8 cellular contexts compared by ENCODE assay signal in genomic region chr15:76335851-76336253, GRCh38. TPM values are rescaled to one million over a fixed set of nuclear protein-coding genes. Genes with fewer than 3 reads are reported as not detected.
DNase-seq lines count a peak whose midpoint lies in the region; ATAC-seq and TF ChIP-seq lines count a peak whose summit lies in the region.

No MANE protein-coding gene starts in this region.

- no peaks in the 10 kb centered on the region for H3K9me3 ChIP-seq in CD4-positive, alpha-beta T cell (ENCODE audit: control insufficient read depth, low read length)
- H3K9me3 ChIP-seq in HEK293 (ENCODE audit: control insufficient read depth, insufficient read depth, low read depth, low read length) = no peaks in the 10 kb centered on the region
- H3K9me3 ChIP-seq in lower lobe of right lung = no peaks in the 10 kb centered on the region
- no peaks in the 10 kb centered on the region for H3K9me3 ChIP-seq in right cardiac atrium (ENCODE audit: control insufficient read depth, low read length)

- 10% methylated on average over 11 of the region's 11 CpGs for WGBS in right cardiac atrium

- H3K27ac ChIP-seq in CD4-positive, alpha-beta T cell (ENCODE audit: low read depth, low read length) = no peak overlapping the region
- H3K27ac ChIP-seq in HEK293 (ENCODE audit: extremely low read depth, low read depth, low read length) (peak overlapping the region; percentile 81), lower lobe of right lung (no peak overlapping the region), right cardiac atrium (ENCODE audit: low read length) (no peak overlapping the region)

- ATAC-seq in CD4-positive, alpha-beta T cell (ENCODE audit: poor library complexity) = no peak
- ATAC-seq in WTC11 (no peak), lower lobe of right lung (no peak), right cardiac atrium (no peak)

- POLR2A ChIA-PET in CD4-positive, alpha-beta T cell (lab: Charles Lee) = interaction anchor here (1.0 to 1.2 kb wide), 3 partner anchors 10 to 24 kb away, joined by 3 to 4 read pairs (median 4); partner anchors contain the start of gene ETFA
- POLR2A ChIA-PET in HEK293 (lab: Yijun Ruan, JAX) (interaction anchor here (0.6 to 4.3 kb wide), 29 partner anchors 9 to 735 kb away, joined by 3 to 134 read pairs (median 7); partner anchors contain the start of genes ETFA, RCN2 and TSPAN3), WTC11 (lab: Charles Lee) (interaction anchor here (0.7 to 2.5 kb wide), 6 partner anchors 10 to 570 kb away, joined by 3 to 29 read pairs (median 4); partner anchors contain the start of gene ETFA)

- H3K4me1 ChIP-seq in HEK293 (ENCODE audit: control insufficient read depth, insufficient read depth, low read length) (peaks cover 3% of the 10 kb centered on the region; the same call in 1 of the 2 replicates), lower lobe of right lung (peaks cover 50% of the 10 kb centered on the region), right cardiac atrium (ENCODE audit: control insufficient read depth, insufficient read depth, low read length) (peaks cover 4% of the 10 kb centered on the region)

- TF ChIP-seq CTCF in CD4-positive, alpha-beta T cell (IDR thresholded peaks at IDR 0.05) = no peak
- TF ChIP-seq CTCF in HEK293 (tag by site-specific recombination; IDR thresholded peaks at IDR 0.05) (no peak), WTC11 (IDR thresholded peaks at IDR 0.05) (no peak), lower lobe of right lung (IDR thresholded peaks at IDR 0.05) (no peak)

- CTCF ChIA-PET in CD4-positive, alpha-beta T cell (lab: Charles Lee) = no interaction called here
- CTCF ChIA-PET in HEK293 (lab: Yijun Ruan, JAX) (interaction anchor here (0.6 to 4.1 kb wide), 12 partner anchors 9 to 783 kb away, joined by 3 to 14 read pairs (median 4); no protein-coding TSS in a partner anchor), WTC11 (lab: Charles Lee) (interaction anchor here (0.7 to 3.3 kb wide), 8 partner anchors 11 to 196 kb away, joined by 3 to 22 read pairs (median 5); partner anchors contain the start of gene ETFA)

- H3K27ac Mint-ChIP-seq in CD4-positive, alpha-beta T cell = no peak overlapping the region
- H3K27ac Mint-ChIP-seq in WTC11 = peak overlapping the region; percentile 66; the same call in 1 of the 2 replicates

- H3K36me3 ChIP-seq in HEK293 (ENCODE audit: control insufficient read depth in 2 of 2, insufficient read depth in 1 of 2, low read length in 2 of 2) (peaks cover 0 to 17% of the 10 kb centered on the region in 2 experiments; a peak in 1 of 3 replicates), lower lobe of right lung (no peaks in the 10 kb centered on the region)

- H3K4me3 ChIP-seq in HEK293 (ENCODE audit: low read depth, low read length) (peak overlapping the region; percentile 78), lower lobe of right lung (peak overlapping the region; percentile 40), right cardiac atrium (ENCODE audit: low read length) (no peak overlapping the region)

- H3K27me3 ChIP-seq in CD4-positive, alpha-beta T cell (ENCODE audit: control insufficient read depth, insufficient read depth, low read length) = peaks cover 85% of the 10 kb centered on the region
- H3K27me3 ChIP-seq in lower lobe of right lung (ENCODE audit: low read depth) = peaks cover 81% of the 10 kb centered on the region
- H3K27me3 ChIP-seq in right cardiac atrium (ENCODE audit: control insufficient read depth, insufficient read depth) = no peaks in the 10 kb centered on the region

- DNase-seq in CD4-positive, alpha-beta T cell = no peak
- DNase-seq in WTC11 (ENCODE audit: low spot score) (no peak), lower lobe of right lung (no peak), amniotic stem cell (lab: John Stamatoyannopoulos, UW) (no peak), right cardiac atrium (no peak), GOT3 (lab: John Stamatoyannopoulos, UW) (no peak)
- DNase-seq in stimulated activated CD4-positive, alpha-beta T cell treated with anti-CD3 and anti-CD28 coated beads, Interleukin-2, amount 100 ng/mL, for 48 hours = no peak

- peak overlapping the region; percentile 78 for H3K4me3 Mint-ChIP-seq in CD4-positive, alpha-beta T cell
- H3K4me3 Mint-ChIP-seq in WTC11 = peak overlapping the region; percentile 73

- peaks cover 54% of the 10 kb centered on the region for H3K4me1 Mint-ChIP-seq in CD4-positive, alpha-beta T cell (ENCODE audit: low read depth)
- peaks cover 44% of the 10 kb centered on the region for H3K4me1 Mint-ChIP-seq in WTC11

- no peaks in the 10 kb centered on the region for H3K9me3 Mint-ChIP-seq in CD4-positive, alpha-beta T cell
- H3K9me3 Mint-ChIP-seq in WTC11 = no peaks in the 10 kb centered on the region

- peaks cover 87% of the 10 kb centered on the region for H3K27me3 Mint-ChIP-seq in CD4-positive, alpha-beta T cell
- peaks cover 88% of the 10 kb centered on the region for H3K27me3 Mint-ChIP-seq in WTC11 (ENCODE audit: low read depth)

- intact Hi-C loops in CD4-positive, alpha-beta T cell (cut with DNase I, micrococcal nuclease) = loop anchor here in 1 of 2 experiments (5.0 kb wide), 1 partner anchor 49 kb away; no protein-coding TSS in a partner anchor
- intact Hi-C loops in lower lobe of right lung (cut with DNase I) = no loop called here
- intact Hi-C loops in right cardiac atrium (cut with DNase I) = loop anchor here in 1 of 4 donors (10.0 kb wide), 1 partner anchor 101 kb away; no protein-coding TSS in a partner anchor

- no peaks in the 10 kb centered on the region for H3K36me3 Mint-ChIP-seq in CD4-positive, alpha-beta T cell (ENCODE audit: low read depth)
- no peaks in the 10 kb centered on the region for H3K36me3 Mint-ChIP-seq in WTC11

TF ChIP-seq in HEK293, 187 proteins besides CTCF, POLR2A, EP300 and RAD21 (continues in another document):
- peak; percentile 45; the same call in 1 of the 2 replicates for TF ChIP-seq ZFP69B (tag by site-specific recombination; IDR thresholded peaks at IDR 0.05)
- TF ChIP-seq ZNF639 (tag by site-specific recombination; IDR thresholded peaks at IDR 0.05) = no peak
- TF ChIP-seq SP2 (tag by site-specific recombination; IDR thresholded peaks at IDR 0.05) = no peak; the same call in 1 of the 2 replicates
- TF ChIP-seq ZNF121 (tag by site-specific recombination; IDR thresholded peaks at IDR 0.05) = no peak
- TF ChIP-seq ZNF335 (tag by site-specific recombination; conservative IDR thresholded peaks at IDR 0.05) = peak; percentile 78
- peak; percentile 28 for TF ChIP-seq ZNF600 (tag by site-specific recombination; IDR thresholded peaks at IDR 0.05)
- TF ChIP-seq ZFHX2 (tag by site-specific recombination; conservative IDR thresholded peaks at IDR 0.05) = peak; percentile 51; the same call in 1 of the 2 replicates

TF ChIP-seq in WTC11, 78 proteins besides CTCF, POLR2A, EP300 and RAD21 (continues in another document):
- TF ChIP-seq NR3C1 (CRISPR knock-in tag; conservative IDR thresholded peaks at IDR 0.05; ENCODE audit: low read depth) (no peak), CREM (CRISPR knock-in tag; IDR thresholded peaks at IDR 0.05) (no peak), HMGXB4 (CRISPR knock-in tag; IDR thresholded peaks at IDR 0.05) (no peak), GABPB1 (CRISPR knock-in tag; IDR thresholded peaks at IDR 0.05) (no peak), TEAD1 (CRISPR knock-in tag; IDR thresholded peaks at IDR 0.05) (no peak), PRDM15 (CRISPR knock-in tag; IDR thresholded peaks at IDR 0.05) (peak; percentile 66), ZNF219 (CRISPR knock-in tag; IDR thresholded peaks at IDR 0.05; ENCODE audit: borderline replicate concordance) (no peak), ELF4 (CRISPR knock-in tag; IDR thresholded peaks at IDR 0.05; ENCODE audit: low read depth) (no peak)

RNA-seq across cellular contexts. Expression of gene ISL2, which starts 0.7 kb away (rescaled TPM):
- total RNA-seq in CD4-positive, alpha-beta T cell = not detected
- 0.18 to 0.37 TPM (median 0.24 TPM) in 3 replicates for total RNA-seq in WTC11 (2021)
- total RNA-seq in lower lobe of right lung = 0.38 TPM
- total RNA-seq in right cardiac atrium = not detected
- polyA plus RNA-seq in right cardiac atrium = 0.05 TPM

RNA-seq across cellular contexts. Expression of gene ETFA, which starts 24.6 kb away (rescaled TPM):
- 10 to 100 TPM; 11.4 to 15.2 TPM for total RNA-seq in CD4-positive, alpha-beta T cell
- total RNA-seq in WTC11 (2021) (84.4 to 97.7 TPM (median 85.4 TPM) in 3 replicates), lower lobe of right lung (81.2 TPM), right cardiac atrium (100 to 1,000 TPM; 248 to 283 (median 250) TPM)
- polyA plus RNA-seq in right cardiac atrium = 264 TPM
